In genomic region chr5:138372653-138373052, GRCh38 we compare ENCODE assay signal across 18 cellular contexts.
"Had no signal": no experiment of that assay in that cellular context is flagged by ENCODE, and none has a peak within 500 bp of the region (broad histone marks: within the 10 kb centered on the region; RNA-seq: fewer than 3 reads in every experiment).

No MANE protein-coding gene starts in this region.

- H3K9me3 Mint-ChIP-seq: stimulated activated effector memory CD8-positive, alpha-beta T cell treated with anti-CD3 and anti-CD28 coated beads, Interleukin-12 subunit alpha, Interleukin-12 subunit beta, amount 100 ng/mL, for 72 hours had no signal

- H3K4me1 ChIP-seq: right lobe of liver had no signal

- H3K27ac ChIP-seq: adrenal gland, esophagus muscularis mucosa, heart right ventricle, left lung, ovary, right lobe of liver, stomach, vagina had no signal

- H3K36me3 ChIP-seq: ovary had no signal

- ATAC-seq: heart right ventricle, left lung, right lobe of liver had no signal

- H3K9me3 ChIP-seq: adrenal gland, esophagus muscularis mucosa, heart right ventricle, left lung, ovary, right lobe of liver, stomach, vagina had no signal

- H3K27me3 ChIP-seq: adrenal gland, esophagus muscularis mucosa, heart right ventricle, left lung, ovary, right lobe of liver, stomach, vagina had no signal

- H3K27ac Mint-ChIP-seq: stimulated activated effector memory CD8-positive, alpha-beta T cell treated with anti-CD3 and anti-CD28 coated beads, Interleukin-12 subunit alpha, Interleukin-12 subunit beta, amount 100 ng/mL, for 72 hours had no signal

- H3K4me3 Mint-ChIP-seq: stimulated activated effector memory CD8-positive, alpha-beta T cell treated with anti-CD3 and anti-CD28 coated beads, Interleukin-12 subunit alpha, Interleukin-12 subunit beta, amount 100 ng/mL, for 72 hours had no signal

- DNase-seq: activated CD4-positive, alpha-beta T cell treated with anti-CD3 and anti-CD28 coated beads for 1 hour; activated naive CD4-positive, alpha-beta T cell treated with anti-CD3 and anti-CD28 coated beads, Interleukin-2, amount 50 U/mL, for 16 hours; adrenal gland; cerebellar nuclear complex; effector CD4-positive, alpha-beta T cell; heart right ventricle; left lung; mammary epithelial cell; ovary; right lobe of liver; small intestine; stimulated activated CD4-positive, alpha-beta T cell treated with anti-CD3 and anti-CD28 coated beads, Interleukin-15, amount 100 ng/mL, for 24 hours; stimulated activated CD4-positive, alpha-beta T cell treated with anti-CD3 and anti-CD28 coated beads, Interleukin-4, amount 100 ng/mL, for 1 hour; stomach; trophoblast cell had no signal

- H3K4me3 ChIP-seq: adrenal gland, esophagus muscularis mucosa, heart right ventricle, left lung, ovary, right lobe of liver, stomach, vagina had no signal
